18 cellular contexts compared by ENCODE assay signal in the genomic region with DNA sequence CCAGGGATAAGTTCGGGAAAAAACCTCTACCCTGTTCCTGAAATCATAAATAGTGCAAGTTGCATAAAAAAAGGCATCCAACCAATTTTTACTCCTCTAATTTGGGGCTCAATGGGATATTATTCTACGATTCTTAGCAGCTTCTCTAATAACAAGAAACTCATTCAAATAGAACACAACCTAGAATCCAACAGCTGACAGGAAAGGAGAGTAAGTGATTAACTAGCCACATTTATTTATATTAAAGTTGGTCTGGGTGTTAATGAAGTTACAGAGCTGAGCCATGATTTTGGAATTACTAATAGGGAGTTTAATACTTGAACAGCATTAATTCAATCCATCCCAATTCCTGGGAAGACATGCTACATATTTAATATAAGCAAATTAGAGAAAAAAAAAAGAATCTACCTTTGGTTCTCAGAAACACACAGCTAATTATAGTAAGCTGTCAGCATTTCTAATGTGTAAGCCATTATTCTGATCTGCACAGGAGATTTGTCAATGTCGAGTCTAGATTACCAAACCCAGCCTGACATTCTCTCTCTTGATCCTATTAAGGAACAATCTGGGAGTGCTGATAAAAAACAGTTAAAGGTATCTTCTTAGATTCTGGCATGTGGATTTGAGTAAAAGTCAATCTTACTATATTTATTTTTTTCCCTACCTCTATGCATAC.
DNase-seq lines count a peak whose midpoint lies in the region; ATAC-seq and TF ChIP-seq lines count a peak whose summit lies in the region.
"Had no signal": no experiment of that assay in that cellular context is flagged by ENCODE, and none has a peak within 500 bp of the region (broad histone marks: within the 10 kb centered on the region; RNA-seq: fewer than 3 reads in every experiment).

No MANE protein-coding gene starts in this region.

- no peaks in the 10 kb centered on the region for H3K79me2 ChIP-seq in GM23338 (replicated peaks; ENCODE audit: insufficient read depth)

- H2AFZ ChIP-seq in GM23338 = no peak overlapping the region
- H2AFZ ChIP-seq: parathyroid adenoma had no signal

- H3K36me3 Mint-ChIP-seq in GM23338 (ENCODE audit: low read depth) = peaks cover 15% of the 10 kb centered on the region

- DNase-seq in kidney epithelial cell (ENCODE audit: low read depth) = peak; percentile 18
- DNase-seq in erythroblast (lab: John Stamatoyannopoulos, UW) = no peak
- DNase-seq in right lobe of liver = no peak
- no peak for DNase-seq in KBM-7
- no peak for DNase-seq in GM23338 (ENCODE audit: low spot score)
- DNase-seq: activated CD4-positive, CD25-positive, alpha-beta regulatory T cell; activated naive CD8-positive, alpha-beta T cell treated with anti-CD3 and anti-CD28 coated beads for 36 hours; effector memory CD8-positive, alpha-beta T cell; GF-D8; Karpas-422; NCI-H524; substantia nigra; SW 1271 had no signal

- no peaks in the 10 kb centered on the region for H3K4me1 Mint-ChIP-seq in GM23338
- H3K4me1 Mint-ChIP-seq: activated naive CD8-positive, alpha-beta T cell treated with anti-CD3 and anti-CD28 coated beads for 36 hours had no signal

- no peaks in the 10 kb centered on the region for H3F3A ChIP-seq in GM23338 (replicated peaks; ENCODE audit: low read depth)

- no peaks in the 10 kb centered on the region for H3K9me3 ChIP-seq in right lobe of liver
- H3K9me3 ChIP-seq: HAP-1 had no signal

- H3K36me3 ChIP-seq in kidney epithelial cell (ENCODE audit: control insufficient read depth, insufficient read depth, low read length) (no peaks in the 10 kb centered on the region), right lobe of liver (no peaks in the 10 kb centered on the region), GM23338 (ENCODE audit: insufficient read depth) (peaks cover 3% of the 10 kb centered on the region; the same call in 1 of the 2 replicates)
- H3K36me3 ChIP-seq: HAP-1 had no signal

- ATAC-seq in GM18861 (IDR thresholded peaks at IDR 0.05; ENCODE audit: unreplicated experiment) (peak; percentile 96), GM21529 (IDR thresholded peaks at IDR 0.05; ENCODE audit: unreplicated experiment) (peak; percentile 73), HG03135 (IDR thresholded peaks at IDR 0.05; ENCODE audit: unreplicated experiment) (peak; percentile 91), right lobe of liver (no peak), GM23338 (no peak)
- ATAC-seq: effector memory CD8-positive, alpha-beta T cell had no signal

- TF ChIP-seq CTCF in kidney epithelial cell (IDR thresholded peaks at IDR 0.05; ENCODE audit: insufficient read depth, low read length, poor library complexity, severe bottlenecking) = no peak
- TF ChIP-seq CTCF in right lobe of liver (IDR thresholded peaks at IDR 0.05) = no peak
- no peak for TF ChIP-seq CTCF in GM23338 (conservative IDR thresholded peaks at IDR 0.05; ENCODE audit: low read depth in 2 of 2)

- no peak overlapping the region for H3K4me3 Mint-ChIP-seq in GM23338
- H3K4me3 Mint-ChIP-seq: activated naive CD8-positive, alpha-beta T cell treated with anti-CD3 and anti-CD28 coated beads for 36 hours; effector memory CD8-positive, alpha-beta T cell had no signal

- 89% methylated on average over 3 of the region's 3 CpGs for WGBS in right lobe of liver (ENCODE audit: insufficient coverage, low coverage, low lambda C conversion rate, missing lambda C conversion rate)

- 0 out of 2 replicates have a peak, but pooled peaks cover 9% of the 10 kb centered on the region for H3K9me2 ChIP-seq in GM23338 (ENCODE audit: insufficient read depth)

- in situ Hi-C loops in KBM-7 (cut with MboI; ENCODE audit: low pct_unique_long_range_greater_than_20kb, low sequenced_read_pairs) = no loop called here

- H3K27ac ChIP-seq in right lobe of liver (no peak overlapping the region), GM23338 (ENCODE audit: low read depth) (no peak overlapping the region)
- H3K27ac ChIP-seq: parathyroid adenoma had no signal

- H3K27me3 ChIP-seq in kidney epithelial cell (ENCODE audit: control insufficient read depth, insufficient read depth, low read length) (no peaks in the 10 kb centered on the region), right lobe of liver (no peaks in the 10 kb centered on the region), GM23338 (ENCODE audit: insufficient read depth) (no peaks in the 10 kb centered on the region)

- no peaks in the 10 kb centered on the region for H4K20me1 ChIP-seq in GM23338 (replicated peaks; ENCODE audit: insufficient read depth)

- no peak overlapping the region for H3K4me2 ChIP-seq in GM23338

- H3K9me3 Mint-ChIP-seq in GM23338 = no peaks in the 10 kb centered on the region
- H3K9me3 Mint-ChIP-seq: activated naive CD8-positive, alpha-beta T cell treated with anti-CD3 and anti-CD28 coated beads for 36 hours; effector memory CD8-positive, alpha-beta T cell had no signal

- H3K4me1 ChIP-seq in right lobe of liver (no peaks in the 10 kb centered on the region), GM23338 (ENCODE audit: insufficient read depth) (no peaks in the 10 kb centered on the region)
- H3K4me1 ChIP-seq: HAP-1, parathyroid adenoma had no signal

- intact Hi-C loops in right lobe of liver (cut with DNase I) = no loop called here

- no peak overlapping the region for H3K4me3 ChIP-seq in kidney epithelial cell (ENCODE audit: low read depth, low read length)
- no peak overlapping the region for H3K4me3 ChIP-seq in right lobe of liver
- H3K4me3 ChIP-seq in GM23338 = no peak overlapping the region
- H3K4me3 ChIP-seq: HAP-1 had no signal

- no peak overlapping the region for H3K27ac Mint-ChIP-seq in GM23338
- H3K27ac Mint-ChIP-seq: activated naive CD8-positive, alpha-beta T cell treated with anti-CD3 and anti-CD28 coated beads for 36 hours; effector memory CD8-positive, alpha-beta T cell had no signal

- no peaks in the 10 kb centered on the region for H3K27me3 Mint-ChIP-seq in GM23338 (ENCODE audit: insufficient read depth, low read depth, poor library complexity)
- H3K27me3 Mint-ChIP-seq: activated naive CD8-positive, alpha-beta T cell treated with anti-CD3 and anti-CD28 coated beads for 36 hours; effector memory CD8-positive, alpha-beta T cell had no signal

- TF ChIP-seq POLR2A in erythroblast (IDR thresholded peaks at IDR 0.05; ENCODE audit: low read length) = no peak
- TF ChIP-seq POLR2A in right lobe of liver (IDR thresholded peaks at IDR 0.05) = no peak

TF ChIP-seq in GM23338, 12 proteins besides CTCF, POLR2A, EP300 and RAD21 (continues in another document):
- TF ChIP-seq ZNF331 (CRISPR knock-in tag; IDR thresholded peaks at IDR 0.05; ENCODE audit: low read depth) (no peak), STAT1 (IDR thresholded peaks at IDR 0.05; ENCODE audit: unreplicated experiment) (no peak)
- TF ChIP-seq, protein P1, sequence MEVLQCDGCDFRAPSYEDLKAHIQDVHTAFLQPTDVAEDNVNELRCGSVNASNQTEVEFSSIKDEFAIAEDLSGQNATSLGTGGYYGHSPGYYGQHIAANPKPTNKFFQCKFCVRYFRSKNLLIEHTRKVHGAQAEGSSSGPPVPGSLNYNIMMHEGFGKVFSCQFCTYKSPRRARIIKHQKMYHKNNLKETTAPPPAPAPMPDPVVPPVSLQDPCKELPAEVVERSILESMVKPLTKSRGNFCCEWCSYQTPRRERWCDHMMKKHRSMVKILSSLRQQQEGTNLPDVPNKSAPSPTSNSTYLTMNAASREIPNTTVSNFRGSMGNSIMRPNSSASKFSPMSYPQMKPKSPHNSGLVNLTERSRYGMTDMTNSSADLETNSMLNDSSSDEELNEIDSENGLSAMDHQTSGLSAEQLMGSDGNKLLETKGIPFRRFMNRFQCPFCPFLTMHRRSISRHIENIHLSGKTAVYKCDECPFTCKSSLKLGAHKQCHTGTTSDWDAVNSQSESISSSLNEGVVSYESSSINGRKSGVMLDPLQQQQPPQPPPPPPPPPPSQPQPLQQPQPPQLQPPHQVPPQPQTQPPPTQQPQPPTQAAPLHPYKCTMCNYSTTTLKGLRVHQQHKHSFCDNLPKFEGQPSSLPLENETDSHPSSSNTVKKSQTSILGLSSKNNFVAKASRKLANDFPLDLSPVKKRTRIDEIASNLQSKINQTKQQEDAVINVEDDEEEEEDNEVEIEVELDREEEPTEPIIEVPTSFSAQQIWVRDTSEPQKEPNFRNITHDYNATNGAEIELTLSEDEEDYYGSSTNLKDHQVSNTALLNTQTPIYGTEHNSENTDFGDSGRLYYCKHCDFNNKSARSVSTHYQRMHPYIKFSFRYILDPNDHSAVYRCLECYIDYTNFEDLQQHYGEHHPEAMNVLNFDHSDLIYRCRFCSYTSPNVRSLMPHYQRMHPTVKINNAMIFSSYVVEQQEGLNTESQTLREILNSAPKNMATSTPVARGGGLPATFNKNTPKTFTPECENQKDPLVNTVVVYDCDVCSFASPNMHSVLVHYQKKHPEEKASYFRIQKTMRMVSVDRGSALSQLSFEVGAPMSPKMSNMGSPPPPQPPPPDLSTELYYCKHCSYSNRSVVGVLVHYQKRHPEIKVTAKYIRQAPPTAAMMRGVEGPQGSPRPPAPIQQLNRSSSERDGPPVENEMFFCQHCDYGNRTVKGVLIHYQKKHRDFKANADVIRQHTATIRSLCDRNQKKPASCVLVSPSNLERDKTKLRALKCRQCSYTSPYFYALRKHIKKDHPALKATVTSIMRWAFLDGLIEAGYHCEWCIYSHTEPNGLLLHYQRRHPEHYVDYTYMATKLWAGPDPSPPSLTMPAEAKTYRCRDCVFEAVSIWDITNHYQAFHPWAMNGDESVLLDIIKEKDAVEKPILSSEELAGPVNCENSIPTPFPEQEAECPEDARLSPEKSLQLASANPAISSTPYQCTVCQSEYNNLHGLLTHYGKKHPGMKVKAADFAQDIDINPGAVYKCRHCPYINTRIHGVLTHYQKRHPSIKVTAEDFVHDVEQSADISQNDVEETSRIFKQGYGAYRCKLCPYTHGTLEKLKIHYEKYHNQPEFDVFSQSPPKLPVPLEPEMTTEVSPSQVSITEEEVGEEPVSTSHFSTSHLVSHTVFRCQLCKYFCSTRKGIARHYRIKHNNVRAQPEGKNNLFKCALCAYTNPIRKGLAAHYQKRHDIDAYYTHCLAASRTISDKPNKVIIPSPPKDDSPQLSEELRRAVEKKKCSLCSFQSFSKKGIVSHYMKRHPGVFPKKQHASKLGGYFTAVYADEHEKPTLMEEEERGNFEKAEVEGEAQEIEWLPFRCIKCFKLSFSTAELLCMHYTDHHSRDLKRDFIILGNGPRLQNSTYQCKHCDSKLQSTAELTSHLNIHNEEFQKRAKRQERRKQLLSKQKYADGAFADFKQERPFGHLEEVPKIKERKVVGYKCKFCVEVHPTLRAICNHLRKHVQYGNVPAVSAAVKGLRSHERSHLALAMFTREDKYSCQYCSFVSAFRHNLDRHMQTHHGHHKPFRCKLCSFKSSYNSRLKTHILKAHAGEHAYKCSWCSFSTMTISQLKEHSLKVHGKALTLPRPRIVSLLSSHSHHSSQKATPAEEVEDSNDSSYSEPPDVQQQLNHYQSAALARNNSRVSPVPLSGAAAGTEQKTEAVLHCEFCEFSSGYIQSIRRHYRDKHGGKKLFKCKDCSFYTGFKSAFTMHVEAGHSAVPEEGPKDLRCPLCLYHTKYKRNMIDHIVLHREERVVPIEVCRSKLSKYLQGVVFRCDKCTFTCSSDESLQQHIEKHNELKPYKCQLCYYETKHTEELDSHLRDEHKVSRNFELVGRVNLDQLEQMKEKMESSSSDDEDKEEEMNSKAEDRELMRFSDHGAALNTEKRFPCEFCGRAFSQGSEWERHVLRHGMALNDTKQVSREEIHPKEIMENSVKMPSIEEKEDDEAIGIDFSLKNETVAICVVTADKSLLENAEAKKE (CRISPR knock-in tag; IDR thresholded peaks at IDR 0.05) = no peak

Comparison
In these comparisons a context has a peak if more than half of its experiments do, and no peak if none do; other contexts are left out.
1. ATAC-seq: peak in GM18861 (single experiment), GM21529 (single experiment) and HG03135 (single experiment); none in right lobe of liver (0 of 4) and GM23338 (single experiment).